ENCODE assay signal across 13 cellular contexts in the genomic region with DNA sequence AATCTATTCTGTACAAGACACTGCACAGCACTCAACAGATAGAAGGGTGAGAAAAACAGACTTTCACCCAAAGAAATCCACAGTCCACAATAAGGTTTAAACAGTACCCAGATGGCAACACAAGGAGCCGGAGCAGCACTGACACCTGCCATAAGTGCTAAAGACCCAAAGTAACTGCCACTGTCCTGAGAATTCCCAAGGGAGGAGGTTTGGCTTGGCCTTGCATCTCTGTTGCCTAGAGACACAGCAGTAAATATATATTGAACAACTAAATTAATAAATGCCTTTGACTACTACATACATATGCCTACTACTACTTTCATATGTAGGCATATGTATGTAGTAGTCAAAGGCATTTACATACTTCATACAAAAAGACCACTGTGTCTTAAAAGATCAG.
DNase-seq lines count a peak whose midpoint lies in the region; ATAC-seq and TF ChIP-seq lines count a peak whose summit lies in the region.
"Had no signal": no experiment of that assay in that cellular context is flagged by ENCODE, and none has a peak within 500 bp of the region (broad histone marks: within the 10 kb centered on the region; RNA-seq: fewer than 3 reads in every experiment).

No MANE protein-coding gene starts in this region.

- DNase-seq in activated naive CD4-positive, alpha-beta T cell treated with anti-CD3 and anti-CD28 coated beads, Interleukin-2, amount 10 ng/mL, durations not matched to agents 7 days and 5 days = no peak
- DNase-seq in NCI-H2171 treated with DMSO at 0.1 percent for 48 hours (lab: John Stamatoyannopoulos, UW) (peak; percentile 71), NK-92 (lab: John Stamatoyannopoulos, UW; ENCODE audit: unreplicated experiment) (no peak), NCI-H345 (lab: John Stamatoyannopoulos, UW) (no peak), Peyer's patch (no peak)
- DNase-seq in central memory CD8-positive, alpha-beta T cell (ENCODE audit: low spot score in 2 of 2) = no peak
- DNase-seq: colonic mucosa, HCEC 1CT, IMR-90, NCI-H1092 treated with DMSO at 0.1 percent for 48 hours, pancreas had no signal

- TF ChIP-seq CTCF in Peyer's patch (IDR thresholded peaks at IDR 0.05) = no peak

- WGBS in thymus = 79% methylated on average over 1 of the region's 1 CpG

- H3K4me1 ChIP-seq in thymus (ENCODE audit: control insufficient read depth, insufficient read depth, low read length) (peaks cover 14% of the 10 kb centered on the region), Peyer's patch (no peaks in the 10 kb centered on the region)
- H3K4me1 ChIP-seq: colonic mucosa, pancreas had no signal

- H3K27me3 ChIP-seq in thymus (ENCODE audit: control insufficient read depth, insufficient read depth) = no peaks in the 10 kb centered on the region
- H3K27me3 ChIP-seq in Peyer's patch = no peaks in the 10 kb centered on the region
- H3K27me3 ChIP-seq: colonic mucosa, pancreas had no signal

- H3K4me3 ChIP-seq in thymus (ENCODE audit: low read length) (no peak overlapping the region), Peyer's patch (no peak overlapping the region)
- H3K4me3 ChIP-seq: colonic mucosa, pancreas had no signal

- no peak for TF ChIP-seq POLR2A in Peyer's patch (IDR thresholded peaks at IDR 0.05)

- H3K36me3 Mint-ChIP-seq in activated naive CD4-positive, alpha-beta T cell treated with anti-CD3 and anti-CD28 coated beads, Interleukin-2, amount 50 U/mL, for 24 hours = peaks cover 4% of the 10 kb centered on the region
- no peaks in the 10 kb centered on the region for H3K36me3 Mint-ChIP-seq in activated naive CD4-positive, alpha-beta T cell treated with anti-CD3 and anti-CD28 coated beads, Interleukin-2, amount 10 ng/mL, durations not matched to agents 7 days and 5 days
- no peaks in the 10 kb centered on the region for H3K36me3 Mint-ChIP-seq in central memory CD8-positive, alpha-beta T cell (ENCODE audit: insufficient read depth)

- peak overlapping the region; percentile 69 for H3K27ac Mint-ChIP-seq in activated naive CD4-positive, alpha-beta T cell treated with anti-CD3 and anti-CD28 coated beads, Interleukin-2, amount 50 U/mL, for 24 hours
- no peak overlapping the region for H3K27ac Mint-ChIP-seq in activated naive CD4-positive, alpha-beta T cell treated with anti-CD3 and anti-CD28 coated beads, Interleukin-2, amount 10 ng/mL, durations not matched to agents 7 days and 5 days
- peak overlapping the region; percentile 92 for H3K27ac Mint-ChIP-seq in central memory CD8-positive, alpha-beta T cell (ENCODE audit: low read depth)

- peak overlapping the region; percentile 18 for H3K27ac ChIP-seq in thymus (ENCODE audit: low read depth)
- H3K27ac ChIP-seq in Peyer's patch = peak overlapping the region in 1 of 4 donors; percentile 53
- H3K27ac ChIP-seq: colonic mucosa, pancreas had no signal

- no peaks in the 10 kb centered on the region for H3K9me3 Mint-ChIP-seq in activated naive CD4-positive, alpha-beta T cell treated with anti-CD3 and anti-CD28 coated beads, Interleukin-2, amount 50 U/mL, for 24 hours
- peaks cover 2% of the 10 kb centered on the region for H3K9me3 Mint-ChIP-seq in activated naive CD4-positive, alpha-beta T cell treated with anti-CD3 and anti-CD28 coated beads, Interleukin-2, amount 10 ng/mL, durations not matched to agents 7 days and 5 days
- H3K9me3 Mint-ChIP-seq in central memory CD8-positive, alpha-beta T cell = no peaks in the 10 kb centered on the region

- H3K36me3 ChIP-seq in thymus (ENCODE audit: control insufficient read depth, insufficient read depth) (no peaks in the 10 kb centered on the region), Peyer's patch (no peaks in the 10 kb centered on the region)
- H3K36me3 ChIP-seq: colonic mucosa, pancreas had no signal

- H3K9me3 ChIP-seq in thymus (ENCODE audit: control insufficient read depth) (no peaks in the 10 kb centered on the region), Peyer's patch (no peaks in the 10 kb centered on the region)
- H3K9me3 ChIP-seq: colonic mucosa, pancreas had no signal

- H3K4me1 Mint-ChIP-seq in activated naive CD4-positive, alpha-beta T cell treated with anti-CD3 and anti-CD28 coated beads, Interleukin-2, amount 50 U/mL, for 24 hours = peaks cover 65% of the 10 kb centered on the region
- peaks cover 33% of the 10 kb centered on the region for H3K4me1 Mint-ChIP-seq in activated naive CD4-positive, alpha-beta T cell treated with anti-CD3 and anti-CD28 coated beads, Interleukin-2, amount 10 ng/mL, durations not matched to agents 7 days and 5 days
- H3K4me1 Mint-ChIP-seq in central memory CD8-positive, alpha-beta T cell = peaks cover 56% of the 10 kb centered on the region

- no peaks in the 10 kb centered on the region for H3K27me3 Mint-ChIP-seq in activated naive CD4-positive, alpha-beta T cell treated with anti-CD3 and anti-CD28 coated beads, Interleukin-2, amount 50 U/mL, for 24 hours
- H3K27me3 Mint-ChIP-seq in activated naive CD4-positive, alpha-beta T cell treated with anti-CD3 and anti-CD28 coated beads, Interleukin-2, amount 10 ng/mL, durations not matched to agents 7 days and 5 days = peaks cover 3% of the 10 kb centered on the region
- H3K27me3 Mint-ChIP-seq in central memory CD8-positive, alpha-beta T cell = no peaks in the 10 kb centered on the region

- ATAC-seq in central memory CD8-positive, alpha-beta T cell (replicated peaks; ENCODE audit: extremely low read depth, poor library complexity, severe bottlenecking) = peak; percentile 24
- ATAC-seq: pancreas had no signal

- CTCF ChIA-PET in activated naive CD4-positive, alpha-beta T cell treated with anti-CD3 and anti-CD28 coated beads, Interleukin-2, amount 10 ng/mL, durations not matched to agents 7 days and 5 days (lab: Charles Lee) = interaction anchor here (1.1 to 1.4 kb wide), 3 partner anchors 13 to 230 kb away, joined by 3 to 6 read pairs (median 5); no protein-coding TSS in a partner anchor

- peak overlapping the region; percentile 38 for H3K4me3 Mint-ChIP-seq in activated naive CD4-positive, alpha-beta T cell treated with anti-CD3 and anti-CD28 coated beads, Interleukin-2, amount 50 U/mL, for 24 hours
- H3K4me3 Mint-ChIP-seq in activated naive CD4-positive, alpha-beta T cell treated with anti-CD3 and anti-CD28 coated beads, Interleukin-2, amount 10 ng/mL, durations not matched to agents 7 days and 5 days = no peak overlapping the region
- peak overlapping the region; percentile 35 for H3K4me3 Mint-ChIP-seq in central memory CD8-positive, alpha-beta T cell
